8 cellular contexts compared by ENCODE assay signal in the genomic region with DNA sequence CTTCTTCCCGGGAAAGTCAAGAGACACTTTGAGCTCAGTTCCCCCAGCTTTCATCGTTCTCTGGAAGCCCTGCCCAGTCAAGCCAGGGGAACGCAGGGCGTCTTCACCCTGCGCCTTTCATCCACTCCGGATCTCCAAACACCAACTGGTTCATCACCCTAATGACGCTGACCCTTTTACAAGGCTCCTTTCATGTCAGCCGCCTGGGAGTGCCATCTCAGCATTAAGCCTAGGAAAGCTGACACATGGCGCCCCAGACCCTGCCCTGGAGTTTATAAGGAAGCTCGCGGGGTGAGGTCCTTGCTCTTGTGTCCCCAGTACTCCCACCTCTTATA. TPM values are rescaled to one million over a fixed set of nuclear protein-coding genes. Genes with fewer than 3 reads are reported as not detected.
A peak's percentile ranks its signal among the peaks of the same experiment; 100 is the strongest.
DNase-seq lines count a peak whose midpoint lies in the region; ATAC-seq and TF ChIP-seq lines count a peak whose summit lies in the region.

No MANE protein-coding gene starts in this region.

- H3K36me3 ChIP-seq in GM23248 (ENCODE audit: low read depth) (no peaks in the 10 kb centered on the region), iPS-18a (ENCODE audit: control insufficient read depth, low read depth, low read length) (peaks cover 10% of the 10 kb centered on the region)

- peak overlapping the region; percentile 90 for H3K4me2 ChIP-seq in GM23248 (ENCODE audit: unreplicated experiment)

- H3K27me3 ChIP-seq in GM23248 (replicated peaks; ENCODE audit: insufficient read depth) (no peaks in the 10 kb centered on the region), iPS-18a (ENCODE audit: control insufficient read depth, insufficient read depth, low read length) (no peaks in the 10 kb centered on the region)

- no peaks in the 10 kb centered on the region for H3K27me3 Mint-ChIP-seq in activated T-helper 1 cell treated with anti-CD3 and anti-CD28 coated beads, Interleukin-12 subunit alpha, Interleukin-12 subunit beta, Interleukin-2, Interleukin-4 antibody, amounts not matched to agents 30 ng/mL and 10 ng/mL and 1 ng/mL, durations not matched to agents 14 hours and 24 hours and 36 hours (ENCODE audit: insufficient read depth)
- H3K27me3 Mint-ChIP-seq in stimulated activated naive CD8-positive, alpha-beta T cell treated with anti-CD3 and anti-CD28 coated beads, Interleukin-15, amount 100 ng/mL, for 72 hours, result no peaks in the 10 kb centered on the region

- H3K9me2 ChIP-seq in GM23248 (ENCODE audit: insufficient read depth), result no peaks in the 10 kb centered on the region

- H3K4me3 Mint-ChIP-seq in activated T-helper 1 cell treated with anti-CD3 and anti-CD28 coated beads, Interleukin-12 subunit alpha, Interleukin-12 subunit beta, Interleukin-2, Interleukin-4 antibody, amounts not matched to agents 30 ng/mL and 10 ng/mL and 1 ng/mL, durations not matched to agents 14 hours and 24 hours and 36 hours, result peak overlapping the region; percentile 100
- H3K4me3 Mint-ChIP-seq in stimulated activated naive CD8-positive, alpha-beta T cell treated with anti-CD3 and anti-CD28 coated beads, Interleukin-15, amount 100 ng/mL, for 72 hours, result peak overlapping the region; percentile 96 to 99

- peak overlapping the region; percentile 99 for H3K4me3 ChIP-seq in AG10803 (ENCODE audit: low read length)
- peak overlapping the region; percentile 95 for H3K4me3 ChIP-seq in GM23248
- peak overlapping the region; percentile 81 for H3K4me3 ChIP-seq in iPS-18a (ENCODE audit: low read length)

- H3K27ac ChIP-seq in GM23248 (peak overlapping the region; percentile 84), iPS-18a (ENCODE audit: low read length) (peak overlapping the region; percentile 83)

- peaks cover 57% of the 10 kb centered on the region for H3K4me1 Mint-ChIP-seq in activated T-helper 1 cell treated with anti-CD3 and anti-CD28 coated beads, Interleukin-12 subunit alpha, Interleukin-12 subunit beta, Interleukin-2, Interleukin-4 antibody, amounts not matched to agents 30 ng/mL and 10 ng/mL and 1 ng/mL, durations not matched to agents 14 hours and 24 hours and 36 hours (ENCODE audit: low read depth)
- H3K4me1 Mint-ChIP-seq in stimulated activated naive CD8-positive, alpha-beta T cell treated with anti-CD3 and anti-CD28 coated beads, Interleukin-15, amount 100 ng/mL, for 72 hours, result peaks cover 68% of the 10 kb centered on the region

- H3K79me2 ChIP-seq in GM23248 (ENCODE audit: insufficient read depth), result peaks cover 74% of the 10 kb centered on the region

- H2AFZ ChIP-seq in GM23248, result peak overlapping the region; percentile 77

- WGBS in GM23248 (ENCODE audit: low coverage in 1 of 2, low lambda C conversion rate in 2 of 2, missing lambda C conversion rate in 2 of 2), 2 experiments, result 12% methylated on average over 11 of the region's 11 CpGs

- no peaks in the 10 kb centered on the region for H3K9me3 Mint-ChIP-seq in activated T-helper 1 cell treated with anti-CD3 and anti-CD28 coated beads, Interleukin-12 subunit alpha, Interleukin-12 subunit beta, Interleukin-2, Interleukin-4 antibody, amounts not matched to agents 30 ng/mL and 10 ng/mL and 1 ng/mL, durations not matched to agents 14 hours and 24 hours and 36 hours
- H3K9me3 Mint-ChIP-seq in stimulated activated naive CD8-positive, alpha-beta T cell treated with anti-CD3 and anti-CD28 coated beads, Interleukin-15, amount 100 ng/mL, for 72 hours, result peaks cover 4 to 11% of the 10 kb centered on the region in 2 donors

- peak overlapping the region; percentile 83 for H3K27ac Mint-ChIP-seq in activated T-helper 1 cell treated with anti-CD3 and anti-CD28 coated beads, Interleukin-12 subunit alpha, Interleukin-12 subunit beta, Interleukin-2, Interleukin-4 antibody, amounts not matched to agents 30 ng/mL and 10 ng/mL and 1 ng/mL, durations not matched to agents 14 hours and 24 hours and 36 hours
- H3K27ac Mint-ChIP-seq in stimulated activated naive CD8-positive, alpha-beta T cell treated with anti-CD3 and anti-CD28 coated beads, Interleukin-15, amount 100 ng/mL, for 72 hours, result peak overlapping the region; percentile 77 to 94

- H3K9me3 ChIP-seq in GM23248 (ENCODE audit: low read depth), result no peaks in the 10 kb centered on the region
- no peaks in the 10 kb centered on the region for H3K9me3 ChIP-seq in iPS-18a (ENCODE audit: control insufficient read depth, low read depth, low read length)

- DNase-seq in AG10803 (ENCODE audit: low read depth), result no peak
- peak; percentile 74 for DNase-seq in GM23248
- DNase-seq in activated T-helper 1 cell treated with anti-CD3 and anti-CD28 coated beads, Interleukin-12 subunit alpha, Interleukin-12 subunit beta, Interleukin-2, Interleukin-4 antibody, amounts not matched to agents 30 ng/mL and 10 ng/mL and 1 ng/mL, durations not matched to agents 14 hours and 24 hours and 36 hours (ENCODE audit: low spot score), result no peak
- no peak for DNase-seq in stimulated activated naive CD8-positive, alpha-beta T cell treated with anti-CD3 and anti-CD28 coated beads, Interleukin-15, amount 100 ng/mL, for 72 hours
- no peak for DNase-seq in GOT3 (lab: John Stamatoyannopoulos, UW)
- no peak for DNase-seq in T-helper 9 cell

- intact Hi-C loops in activated T-helper 1 cell treated with anti-CD3 and anti-CD28 coated beads, Interleukin-12 subunit alpha, Interleukin-12 subunit beta, Interleukin-2, Interleukin-4 antibody, amounts not matched to agents 30 ng/mL and 10 ng/mL and 1 ng/mL, durations not matched to agents 14 hours and 24 hours and 36 hours (cut with micrococcal nuclease), result loop anchor here (1.0 to 5.0 kb wide), 9 partner anchors 52 to 1989 kb away; a partner anchor contains a TSS

- H3K4me1 ChIP-seq in GM23248 (ENCODE audit: insufficient read depth), result peaks cover 27% of the 10 kb centered on the region
- peaks cover 26% of the 10 kb centered on the region for H3K4me1 ChIP-seq in iPS-18a (ENCODE audit: control insufficient read depth, low read depth, low read length)

- peak; percentile 44 for ATAC-seq in stimulated activated naive CD8-positive, alpha-beta T cell treated with anti-CD3 and anti-CD28 coated beads, Interleukin-15, amount 100 ng/mL, for 72 hours
- ATAC-seq in HG03108 (IDR thresholded peaks at IDR 0.05; ENCODE audit: unreplicated experiment), result no peak

- H3K36me3 Mint-ChIP-seq in activated T-helper 1 cell treated with anti-CD3 and anti-CD28 coated beads, Interleukin-12 subunit alpha, Interleukin-12 subunit beta, Interleukin-2, Interleukin-4 antibody, amounts not matched to agents 30 ng/mL and 10 ng/mL and 1 ng/mL, durations not matched to agents 14 hours and 24 hours and 36 hours (ENCODE audit: low read depth), result peaks cover 27% of the 10 kb centered on the region

- no peaks in the 10 kb centered on the region for H4K20me1 ChIP-seq in GM23248 (ENCODE audit: insufficient read depth)

- in situ Hi-C loops in GM23248 (cut with MboI), result no loop called here

- no peak for TF ChIP-seq CTCF in AG10803 (conservative IDR thresholded peaks at IDR 0.05; ENCODE audit: low read length)

- peaks cover under 1% of the 10 kb centered on the region; the same call in 1 of the 2 replicates for H3F3A ChIP-seq in GM23248 (ENCODE audit: insufficient read depth)

- H3K9ac ChIP-seq in GM23248, result peak overlapping the region; percentile 98
- peak overlapping the region; percentile 95 for H3K9ac ChIP-seq in iPS-18a (ENCODE audit: low read length)

RNA-seq across cellular contexts. Expression of a gene that starts 0.6 kb away (rescaled TPM):
- total RNA-seq in GM23248 (2014; rRNA removed; shearing (Covaris generic)), result 61.6 and 71.3 TPM in 2 replicates
- 69.3 and 73.5 TPM in 2 replicates for polyA plus RNA-seq in GM23248 (2016; fragmentation: Nextera tagmentation; extraction: Ambion mirVana)
- total RNA-seq in activated T-helper 1 cell treated with anti-CD3 and anti-CD28 coated beads, Interleukin-12 subunit alpha, Interleukin-12 subunit beta, Interleukin-2, Interleukin-4 antibody, amounts not matched to agents 30 ng/mL and 10 ng/mL and 1 ng/mL, durations not matched to agents 14 hours and 24 hours and 36 hours, result 124 and 129 TPM in 2 replicates

RNA-seq across cellular contexts. Expression of a gene that starts 2.1 kb away (rescaled TPM):
- total RNA-seq in GM23248 (2014; rRNA removed; shearing (Covaris generic)), result 70.8 and 71.2 TPM in 2 replicates
- 66.5 and 67.5 TPM in 2 replicates for polyA plus RNA-seq in GM23248 (2016; fragmentation: Nextera tagmentation; extraction: Ambion mirVana)
- total RNA-seq in activated T-helper 1 cell treated with anti-CD3 and anti-CD28 coated beads, Interleukin-12 subunit alpha, Interleukin-12 subunit beta, Interleukin-2, Interleukin-4 antibody, amounts not matched to agents 30 ng/mL and 10 ng/mL and 1 ng/mL, durations not matched to agents 14 hours and 24 hours and 36 hours, result 32.6 and 36.3 TPM in 2 replicates

RNA-seq across cellular contexts. Expression of a gene that starts 32.6 kb away (rescaled TPM):
- total RNA-seq in GM23248 (2014; rRNA removed; shearing (Covaris generic)), result 0.13 TPM in 1 of 2 replicates, not detected in the other
- polyA plus RNA-seq in GM23248 (2016; fragmentation: Nextera tagmentation; extraction: Ambion mirVana), result not detected in 2 replicates
- total RNA-seq in activated T-helper 1 cell treated with anti-CD3 and anti-CD28 coated beads, Interleukin-12 subunit alpha, Interleukin-12 subunit beta, Interleukin-2, Interleukin-4 antibody, amounts not matched to agents 30 ng/mL and 10 ng/mL and 1 ng/mL, durations not matched to agents 14 hours and 24 hours and 36 hours, result 0.05 TPM in 2 replicates

RNA-seq across cellular contexts. Expression of a gene that starts 51.2 kb away (rescaled TPM):
- 58.3 and 69.4 TPM in 2 replicates for total RNA-seq in GM23248 (2014; rRNA removed; shearing (Covaris generic))
- polyA plus RNA-seq in GM23248 (2016; fragmentation: Nextera tagmentation; extraction: Ambion mirVana), result 103 and 107 TPM in 2 replicates
- total RNA-seq in activated T-helper 1 cell treated with anti-CD3 and anti-CD28 coated beads, Interleukin-12 subunit alpha, Interleukin-12 subunit beta, Interleukin-2, Interleukin-4 antibody, amounts not matched to agents 30 ng/mL and 10 ng/mL and 1 ng/mL, durations not matched to agents 14 hours and 24 hours and 36 hours, result 89.1 and 89.8 TPM in 2 replicates
